ENCODE assay signal across 1 cellular context in the genomic region with DNA sequence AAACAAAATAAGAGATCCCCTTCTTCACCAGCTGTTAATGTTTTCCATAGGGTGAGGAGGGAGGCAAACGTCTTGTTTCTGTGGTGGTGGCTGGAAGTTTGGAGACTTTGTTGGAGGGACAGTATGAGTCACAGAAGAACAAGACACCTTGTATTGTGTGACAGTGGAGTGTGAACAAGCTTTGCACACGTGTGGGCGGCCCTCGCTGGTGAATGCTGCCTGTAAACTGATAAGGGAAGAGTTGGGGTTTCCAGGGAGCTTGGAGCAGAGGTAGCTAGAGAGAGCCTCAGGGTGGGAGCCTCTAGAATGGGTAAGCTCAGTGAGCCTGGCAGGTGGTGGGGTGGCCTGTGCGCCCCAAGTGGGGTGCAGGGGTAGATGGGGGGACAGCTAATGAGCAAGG.
TF ChIP-seq lines count a peak whose summit lies in the region.

No MANE protein-coding gene starts in this region.

TF ChIP-seq in SK-N-SH, 30 proteins besides CTCF, POLR2A, EP300 and RAD21 (continued from another document):
- TF ChIP-seq, protein P1, sequence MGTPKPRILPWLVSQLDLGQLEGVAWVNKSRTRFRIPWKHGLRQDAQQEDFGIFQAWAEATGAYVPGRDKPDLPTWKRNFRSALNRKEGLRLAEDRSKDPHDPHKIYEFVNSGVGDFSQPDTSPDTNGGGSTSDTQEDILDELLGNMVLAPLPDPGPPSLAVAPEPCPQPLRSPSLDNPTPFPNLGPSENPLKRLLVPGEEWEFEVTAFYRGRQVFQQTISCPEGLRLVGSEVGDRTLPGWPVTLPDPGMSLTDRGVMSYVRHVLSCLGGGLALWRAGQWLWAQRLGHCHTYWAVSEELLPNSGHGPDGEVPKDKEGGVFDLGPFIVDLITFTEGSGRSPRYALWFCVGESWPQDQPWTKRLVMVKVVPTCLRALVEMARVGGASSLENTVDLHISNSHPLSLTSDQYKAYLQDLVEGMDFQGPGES (IDR thresholded peaks at IDR 0.05; ENCODE audit: low read depth, low read length) = no peak
- no peak for TF ChIP-seq NRF1 (IDR thresholded peaks at IDR 0.05; ENCODE audit: low read depth, low read length)
- TF ChIP-seq USF2 (IDR thresholded peaks at IDR 0.05; ENCODE audit: borderline replicate concordance, low read depth, low read length) = no peak
- no peak for TF ChIP-seq SIN3A (IDR thresholded peaks at IDR 0.05; ENCODE audit: borderline replicate concordance, low read depth, low read length)
- no peak for TF ChIP-seq MXI1 (IDR thresholded peaks at IDR 0.05; ENCODE audit: low read depth, low read length)
- TF ChIP-seq ELF1 (IDR thresholded peaks at IDR 0.05) = no peak
- TF ChIP-seq FOXJ3 (CRISPR knock-in tag; IDR thresholded peaks at IDR 0.05) = no peak
- TF ChIP-seq SMC3 (IDR thresholded peaks at IDR 0.05; ENCODE audit: low read depth, low read length) = no peak
- TF ChIP-seq RXRA (IDR thresholded peaks at IDR 0.05; ENCODE audit: borderline replicate concordance, low read depth) = no peak
